ENCODE assay signal across 13 cellular contexts in genomic region chr10:84521015-84521414, GRCh38.
"Had no signal": no experiment of that assay in that cellular context is flagged by ENCODE, and none has a peak within 500 bp of the region (broad histone marks: within the 10 kb centered on the region; RNA-seq: fewer than 3 reads in every experiment).

No MANE protein-coding gene starts in this region.

- H3K4me1 ChIP-seq: colonic mucosa, left lung, vagina had no signal

- H3K27me3 Mint-ChIP-seq: activated CD8-positive, alpha-beta memory T cell treated with anti-CD3 and anti-CD28 coated beads, Interleukin-2, amount 10 ng/mL, durations not matched to agents 7 days and 5 days; memory B cell had no signal

- H3K27ac Mint-ChIP-seq: activated CD8-positive, alpha-beta memory T cell treated with anti-CD3 and anti-CD28 coated beads, Interleukin-2, amount 10 ng/mL, durations not matched to agents 7 days and 5 days; memory B cell had no signal

- H3K27ac ChIP-seq: colonic mucosa, left lung, thyroid gland, vagina had no signal

- DNase-seq: activated CD4-positive, alpha-beta T cell treated with anti-CD3 and anti-CD28 coated beads for 1 hour; activated CD4-positive, alpha-beta T cell treated with anti-CD3 and anti-CD28 coated beads, Interleukin-2, amount 50 U/mL, for 48 hours; activated CD8-positive, alpha-beta memory T cell treated with anti-CD3 and anti-CD28 coated beads, Interleukin-2, amount 10 ng/mL, durations not matched to agents 7 days and 5 days; activated gamma-delta T cell; activated T-cell treated with anti-CD3 and anti-CD28 coated beads, Interleukin-2, amount 50 U/mL, for 4 hours; colonic mucosa; foreskin melanocyte; islet precursor cell; left lung; T-helper 9 cell; thyroid gland had no signal

- H3K36me3 ChIP-seq: colonic mucosa, left lung, thyroid gland, vagina had no signal

- H3K4me3 ChIP-seq: colonic mucosa, left lung, thyroid gland, vagina had no signal

- H3K4me3 Mint-ChIP-seq: activated CD8-positive, alpha-beta memory T cell treated with anti-CD3 and anti-CD28 coated beads, Interleukin-2, amount 10 ng/mL, durations not matched to agents 7 days and 5 days; activated T-cell treated with anti-CD3 and anti-CD28 coated beads, Interleukin-2, amount 50 U/mL, for 4 hours; memory B cell had no signal

- H3K27me3 ChIP-seq: colonic mucosa, left lung, thyroid gland, vagina had no signal

- H3K9me3 ChIP-seq: colonic mucosa, thyroid gland, vagina had no signal
